ENCODE assay signal across 18 cellular contexts in genomic region chr6:73269296-73269695, GRCh38. TPM values are rescaled to one million over a fixed set of nuclear protein-coding genes. Genes with fewer than 3 reads are reported as not detected.
"Had no signal": no experiment of that assay in that cellular context is flagged by ENCODE, and none has a peak within 500 bp of the region (broad histone marks: within the 10 kb centered on the region; RNA-seq: fewer than 3 reads in every experiment).

No MANE protein-coding gene starts in this region.

RNA-seq across cellular contexts. Expression of gene KHDC1L, which starts 44.0 kb away (rescaled TPM):
- total RNA-seq: activated B cell treated with CpG ODN at 0.5 μM for 24 hours; activated CD4-positive, alpha-beta memory T cell treated with anti-CD3 and anti-CD28 coated beads for 36 hours; activated CD4-positive, alpha-beta T cell treated with anti-CD3 and anti-CD28 coated beads, Interleukin-2, amount 10 ng/mL, durations not matched to agents 24 days and 14 days; activated CD8-positive, alpha-beta T cell treated with anti-CD3 and anti-CD28 coated beads for 36 hours; activated naive CD4-positive, alpha-beta T cell treated with anti-CD3 and anti-CD28 coated beads for 36 hours; activated naive CD4-positive, alpha-beta T cell treated with anti-CD3 and anti-CD28 coated beads, Interleukin-2, amount 50 U/mL, for 72 hours; activated naive CD8-positive, alpha-beta T cell treated with anti-CD3 and anti-CD28 coated beads for 36 hours; activated T-cell treated with anti-CD3 and anti-CD28 coated beads, Interleukin-2, amount 50 U/mL, for 4 hours; activated T-cell treated with anti-CD3 and anti-CD28 coated beads, Interleukin-2, amount 50 U/mL, for 72 hours; activated T-helper 1 cell treated with anti-CD3 and anti-CD28 coated beads, Interleukin-12 subunit alpha, Interleukin-12 subunit beta, Interleukin-2, Interleukin-4 antibody, amounts not matched to agents 30 ng/mL and 10 ng/mL and 1 ng/mL, durations not matched to agents 14 hours and 24 hours and 36 hours; activated T-helper 17 cell treated with anti-CD3 and anti-CD28 coated beads, Interleukin-2, amount 50 U/mL, for 72 hours; adrenal gland; astrocyte; body of pancreas; breast epithelium; cardiac septum; cerebellum had no signal
- polyA plus RNA-seq: adrenal gland, aorta had no signal
